ENCODE assay signal across 8 cellular contexts in genomic region chr7:32958046-32959025, GRCh38. TPM values are rescaled to one million over a fixed set of nuclear protein-coding genes. Genes with fewer than 3 reads are reported as not detected.
DNase-seq lines count a peak whose midpoint lies in the region; ATAC-seq, FAIRE-seq and TF ChIP-seq lines count a peak whose summit lies in the region.

No MANE protein-coding gene starts in this region.

- H3K4me1 Mint-ChIP-seq in stimulated activated effector memory CD8-positive, alpha-beta T cell treated with anti-CD3 and anti-CD28 coated beads, Interleukin-12 subunit alpha, Interleukin-12 subunit beta, amount 100 ng/mL, for 72 hours: peaks cover 7% of the 10 kb centered on the region

- 22 to 23% methylated on average over 20 to 26 of the region's 26 CpGs for WGBS in body of pancreas, 2 donors

- FAIRE-seq in H54 (lab: Jason Lieb, UNC): no peak

- intact Hi-C loops in body of pancreas (cut with DNase I): no loop called here

- no peak for TF ChIP-seq CTCF in body of pancreas (IDR thresholded peaks at IDR 0.05)

- no peaks in the 10 kb centered on the region for H3K9me3 Mint-ChIP-seq in stimulated activated effector memory CD8-positive, alpha-beta T cell treated with anti-CD3 and anti-CD28 coated beads, Interleukin-12 subunit alpha, Interleukin-12 subunit beta, amount 100 ng/mL, for 72 hours

- H3K4me3 ChIP-seq in MG63 (peak overlapping the region; percentile 78), body of pancreas (peak overlapping the region; percentile 49 to 69)

- H3K36me3 Mint-ChIP-seq in stimulated activated effector memory CD8-positive, alpha-beta T cell treated with anti-CD3 and anti-CD28 coated beads, Interleukin-12 subunit alpha, Interleukin-12 subunit beta, amount 100 ng/mL, for 72 hours: no peaks in the 10 kb centered on the region

- TF ChIP-seq POLR2A in body of pancreas (IDR thresholded peaks at IDR 0.05): no peak
- no peak for TF ChIP-seq POLR2A in H54 (IDR thresholded peaks at IDR 0.05; ENCODE audit: low read depth, low read length)

- H3K27me3 ChIP-seq in MG63 (no peaks in the 10 kb centered on the region), body of pancreas (no peaks in the 10 kb centered on the region)

- peak; percentile 78 for DNase-seq in DMS53 treated with DMSO at 0.1 percent for 48 hours (lab: John Stamatoyannopoulos, UW; ENCODE audit: unreplicated experiment)
- peak; percentile 57 for DNase-seq in MG63
- peak; percentile 25 to 43 (median 30) for DNase-seq in body of pancreas
- DNase-seq in inferior parietal cortex (ENCODE audit: extremely low spot score): peak; percentile 26
- no peak for DNase-seq in stimulated activated effector memory CD8-positive, alpha-beta T cell treated with anti-CD3 and anti-CD28 coated beads, Interleukin-12 subunit alpha, Interleukin-12 subunit beta, amount 100 ng/mL, for 72 hours (ENCODE audit: low spot score in 2 of 2)
- DNase-seq in H54 (ENCODE audit: insufficient read length, low spot score): no peak
- no peak for DNase-seq in AG08396 (ENCODE audit: low spot score)

- H3K36me3 ChIP-seq in MG63 (no peaks in the 10 kb centered on the region; the same call in 1 of the 2 replicates), body of pancreas (replicated peaks in 1 of 2; ENCODE audit: insufficient read depth in 1 of 2, low read depth in 2 of 2) (no peaks in the 10 kb centered on the region)

- H3K27ac ChIP-seq in body of pancreas: peak overlapping the region; percentile 74 to 89 (median 79)

- H3K4me3 Mint-ChIP-seq in stimulated activated effector memory CD8-positive, alpha-beta T cell treated with anti-CD3 and anti-CD28 coated beads, Interleukin-12 subunit alpha, Interleukin-12 subunit beta, amount 100 ng/mL, for 72 hours: peak overlapping the region; percentile 71

- H3K4me1 ChIP-seq in body of pancreas: peaks cover 22% of the 10 kb centered on the region

- no peak overlapping the region for H3K27ac Mint-ChIP-seq in stimulated activated effector memory CD8-positive, alpha-beta T cell treated with anti-CD3 and anti-CD28 coated beads, Interleukin-12 subunit alpha, Interleukin-12 subunit beta, amount 100 ng/mL, for 72 hours

- no peaks in the 10 kb centered on the region for H3K9me3 ChIP-seq in MG63
- no peaks in the 10 kb centered on the region for H3K9me3 ChIP-seq in body of pancreas

- ATAC-seq in body of pancreas (no peak), HG03175 (IDR thresholded peaks at IDR 0.05; ENCODE audit: unreplicated experiment) (no peak)
- no peak for ATAC-seq in stimulated activated effector memory CD8-positive, alpha-beta T cell treated with anti-CD3 and anti-CD28 coated beads, Interleukin-12 subunit alpha, Interleukin-12 subunit beta, amount 100 ng/mL, for 72 hours

RNA-seq across cellular contexts. Expression of gene FKBP9, which starts 1.1 kb away (rescaled TPM):
- total RNA-seq in MG63 (2014; rRNA removed; shearing (Covaris generic); ENCODE audit: low replicate concordance): 170 TPM in 2 replicates
- 100 to 1,000 TPM in 1 of 2 donors, 10 to 100 TPM in 1; 70.8 to 253 TPM for total RNA-seq in body of pancreas

Comparison
In these comparisons a context has a peak if more than half of its experiments do, and no peak if none do; other contexts are left out.
1. DNase-seq: peak in DMS53 treated with DMSO at 0.1 percent for 48 hours (single experiment), MG63 (single experiment), body of pancreas (4 of 4) and inferior parietal cortex (single experiment); none in stimulated activated effector memory CD8-positive, alpha-beta T cell treated with anti-CD3 and anti-CD28 coated beads, Interleukin-12 subunit alpha, Interleukin-12 subunit beta, amount 100 ng/mL, for 72 hours (0 of 2), H54 (single experiment) and AG08396 (single experiment).